8 cellular contexts compared by ENCODE assay signal in genomic region chr6:111113731-111114438, GRCh38.
DNase-seq lines count a peak whose midpoint lies in the region; ATAC-seq and TF ChIP-seq lines count a peak whose summit lies in the region.

No MANE protein-coding gene starts in this region.

- no peak for DNase-seq in effector memory CD4-positive, alpha-beta T cell
- DNase-seq in NCI-H2196 (lab: John Stamatoyannopoulos, UW; ENCODE audit: unreplicated experiment) (no peak), cortex of kidney (lab: John Stamatoyannopoulos, UW) (no peak), HuH-7.5 (ENCODE audit: low spot score) (no peak)

- H3K4me3 Mint-ChIP-seq in nephron = no peak overlapping the region

- TF ChIP-seq CTCF in nephron (IDR thresholded peaks at IDR 0.05; ENCODE audit: unreplicated experiment in 3 of 3) = no peak

- H3K4me1 Mint-ChIP-seq in nephron = peaks cover 11% of the 10 kb centered on the region

- peak overlapping the region; percentile 41 to 57 (median 49) for H3K27ac Mint-ChIP-seq in nephron

- ATAC-seq in GM18868 (IDR thresholded peaks at IDR 0.05; ENCODE audit: unreplicated experiment) (peak; percentile 79), SK-N-SH treated with all-trans-retinoic acid at 6 μM for 48 hours (peak; percentile 74), HG03571 (IDR thresholded peaks at IDR 0.05; ENCODE audit: unreplicated experiment) (no peak)

- peaks cover 4% of the 10 kb centered on the region for H3K36me3 Mint-ChIP-seq in nephron (ENCODE audit: low read depth)

- H3K27me3 Mint-ChIP-seq in nephron (ENCODE audit: low read depth) = no peaks in the 10 kb centered on the region

- no peaks in the 10 kb centered on the region for H3K36me3 ChIP-seq in effector memory CD4-positive, alpha-beta T cell (ENCODE audit: control insufficient read depth, insufficient read depth, low read length)

- H3K9me3 ChIP-seq in effector memory CD4-positive, alpha-beta T cell (ENCODE audit: control insufficient read depth, low read length) = no peaks in the 10 kb centered on the region

- no peak overlapping the region for H3K4me3 ChIP-seq in effector memory CD4-positive, alpha-beta T cell (ENCODE audit: insufficient read depth, low read depth, low read length, poor library complexity, severe bottlenecking)

- H3K4me1 ChIP-seq in effector memory CD4-positive, alpha-beta T cell (ENCODE audit: control insufficient read depth, insufficient read depth, low read length, poor library complexity, severe bottlenecking) = peaks cover 16% of the 10 kb centered on the region

- peaks cover 6% of the 10 kb centered on the region for H3K9me3 Mint-ChIP-seq in nephron

- no peaks in the 10 kb centered on the region for H3K27me3 ChIP-seq in effector memory CD4-positive, alpha-beta T cell (replicated peaks; ENCODE audit: control insufficient read depth, insufficient read depth, low read length, poor library complexity, severe bottlenecking)

- H3K27ac ChIP-seq in effector memory CD4-positive, alpha-beta T cell (ENCODE audit: insufficient read depth, low read length, poor library complexity, severe bottlenecking) = peak overlapping the region; percentile 26

TF ChIP-seq in SK-N-SH treated with all-trans-retinoic acid at 6 μM for 48 hours, 23 proteins besides CTCF, POLR2A, EP300 and RAD21:
- TF ChIP-seq CSDC2 (CRISPR knock-in tag; IDR thresholded peaks at IDR 0.05) (no peak), ZFP3 (CRISPR knock-in tag; IDR thresholded peaks at IDR 0.05) (peak; percentile 49; the same call in 1 of the 2 replicates), RARB (CRISPR knock-in tag; IDR thresholded peaks at IDR 0.05) (no peak)
TF ChIP-seq in SK-N-SH treated with all-trans-retinoic acid at 6 μM for 48 hours: peak in this region for 1.
